In the genomic region with DNA sequence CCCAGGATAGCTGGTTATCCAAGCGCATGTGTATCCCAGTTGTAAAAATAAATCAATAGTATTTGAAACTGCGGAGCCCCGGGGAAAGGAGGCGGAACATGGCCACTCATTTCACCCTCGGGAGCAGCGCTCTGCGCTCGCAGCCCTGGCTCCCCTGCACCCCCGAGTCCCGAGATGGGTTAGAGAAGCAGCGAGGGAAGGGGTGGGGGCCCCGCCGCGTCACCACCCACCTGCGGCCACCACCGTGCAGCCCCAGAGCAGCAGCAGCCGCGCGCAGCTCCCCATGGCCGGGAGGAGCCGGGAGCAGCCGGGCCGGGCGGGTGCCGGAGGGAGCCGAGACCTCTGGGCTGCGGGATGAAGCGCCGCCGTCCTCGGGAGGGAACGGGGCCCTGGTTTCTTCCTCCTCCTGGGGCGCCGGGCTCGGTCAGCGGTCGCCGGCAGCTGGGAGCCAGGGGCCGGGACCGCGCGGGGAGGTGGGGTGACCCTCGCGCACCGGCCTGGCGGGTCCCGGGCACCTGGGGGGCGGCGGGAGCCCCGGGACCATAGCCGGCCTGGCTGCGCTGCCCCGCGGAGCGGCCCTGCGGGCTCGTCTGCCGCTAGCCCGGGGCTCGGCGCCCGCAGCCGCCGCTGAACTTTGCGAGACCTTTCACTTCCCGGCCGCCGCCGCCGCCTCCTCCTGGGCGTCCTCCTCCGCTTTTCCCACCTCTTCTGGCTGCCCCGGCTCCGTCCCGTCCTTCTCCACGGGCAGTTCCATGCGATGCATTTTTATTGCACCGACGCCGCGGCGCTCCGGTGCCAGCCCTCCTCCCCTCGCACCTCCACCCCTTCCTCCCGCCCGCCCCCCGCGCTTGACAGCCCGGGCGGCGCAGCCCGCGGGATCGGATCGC, we compare ENCODE assay signal across 8 cellular contexts. TPM values are rescaled to one million over a fixed set of nuclear protein-coding genes. Genes with fewer than 3 reads are reported as not detected.
DNase-seq lines count a peak whose midpoint lies in the region; FAIRE-seq and TF ChIP-seq lines count a peak whose summit lies in the region.

Gene NTN4, minus strand, starts transcription at position 740 of the 887 bp plus-strand sequence. Its CDS starts 455 bp downstream, at position 285.

- FAIRE-seq in HTR-8/SVneo (lab: Jason Lieb, UNC) = no peak

- no peaks in the 10 kb centered on the region for H3K27me3 ChIP-seq in transverse colon

- TF ChIP-seq POLR2A in transverse colon (IDR thresholded peaks at IDR 0.05) = peak; percentile 31

- intact Hi-C loops in transverse colon (cut with DNase I; ENCODE audit: low total_unique reads) = no loop called here

- no peaks in the 10 kb centered on the region for H3K9me3 Mint-ChIP-seq in endothelial cell (ENCODE audit: unreplicated experiment)

- no peaks in the 10 kb centered on the region for H3K36me3 Mint-ChIP-seq in endothelial cell (ENCODE audit: low read depth, unreplicated experiment)

- H3K27ac Mint-ChIP-seq in endothelial cell (ENCODE audit: unreplicated experiment) = no peak within 1 kb of the TSS

- no peaks in the 10 kb centered on the region for H3K9me3 ChIP-seq in transverse colon

- peak; percentile 9 for DNase-seq in DMS79 (lab: John Stamatoyannopoulos, UW)
- no peak for DNase-seq in DMS79 treated with DMSO at 0.1 percent for 48 hours (lab: John Stamatoyannopoulos, UW)
- peak; percentile 19 for DNase-seq in HTR-8/SVneo (ENCODE audit: insufficient read length, low spot score)
- peak; percentile 37 for DNase-seq in activated CD4-positive, CD25-positive, alpha-beta regulatory T cell treated with anti-CD3 and anti-CD28 coated beads, Interleukin-2, amount 50 U/mL, for 72 hours
- peak; percentile 40 for DNase-seq in endothelial cell (ENCODE audit: low spot score)
- DNase-seq in mucosa of gallbladder (ENCODE audit: low spot score) = peak; percentile 31
- DNase-seq in transverse colon = peak; percentile 64
- no peak for DNase-seq in NCI-H510A treated with DMSO at 0.1 percent for 48 hours (lab: John Stamatoyannopoulos, UW)

- peak within 1 kb of the TSS; percentile 71 to 84 (median 78) for H3K27ac ChIP-seq in transverse colon

- peak within 1 kb of the TSS; percentile 82 for H3K4me3 Mint-ChIP-seq in endothelial cell (ENCODE audit: unreplicated experiment)

- no peak for TF ChIP-seq EP300 in transverse colon (IDR thresholded peaks at IDR 0.05; ENCODE audit: low read depth)

- H3K4me1 Mint-ChIP-seq in endothelial cell (ENCODE audit: unreplicated experiment) = peaks cover 4% of the 10 kb centered on the region

- no peaks in the 10 kb centered on the region for H3K36me3 ChIP-seq in transverse colon

- TF ChIP-seq CTCF in endothelial cell (IDR thresholded peaks at IDR 0.05; ENCODE audit: unreplicated experiment) = no peak
- TF ChIP-seq CTCF in transverse colon (IDR thresholded peaks at IDR 0.05) = no peak

- in situ Hi-C loops in transverse colon (cut with MboI; ENCODE audit: low pct_ligation_motif_present in 1 of 4, low pct_unique_long_range_greater_than_20kb in 1 of 4, low sequenced_read_pairs in 3 of 4) = no loop called here

- peak within 1 kb of the TSS; percentile 61 to 83 (median 81) for H3K4me3 ChIP-seq in transverse colon

- peaks cover 14% of the 10 kb centered on the region for H3K27me3 Mint-ChIP-seq in endothelial cell (ENCODE audit: unreplicated experiment)

- WGBS in transverse colon (ENCODE audit: low coverage in 1 of 2), 2 donors = 1% methylated on average over 49 of the region's 95 CpGs; no CpG with 5 or more reads in 1 of the 2 donors

- peaks cover 0 to 20% (median 10%) of the 10 kb centered on the region in 4 donors for H3K4me1 ChIP-seq in transverse colon

RNA-seq across cellular contexts. Expression of gene NTN4, which starts in this region (rescaled TPM):
- total RNA-seq in endothelial cell (ENCODE audit: unreplicated experiment) (0.13 TPM), mucosa of gallbladder (35.1 TPM), transverse colon (10 to 100 TPM in 3 of 4 donors, 1 to 10 TPM in 1; 6.7 to 25.9 (median 16.7) TPM)

Comparison
In these comparisons a context has a peak if more than half of its experiments do, and no peak if none do; other contexts are left out.
1. DNase-seq: peak in DMS79 (single experiment), HTR-8/SVneo (single experiment), activated CD4-positive, CD25-positive, alpha-beta regulatory T cell treated with anti-CD3 and anti-CD28 coated beads, Interleukin-2, amount 50 U/mL, for 72 hours (single experiment), mucosa of gallbladder (single experiment) and transverse colon (single experiment); none in DMS79 treated with DMSO at 0.1 percent for 48 hours (single experiment) and NCI-H510A treated with DMSO at 0.1 percent for 48 hours (single experiment).
2. Peak in DNase-seq in endothelial cell; RNA of the gene not detected or under 1 TPM.